Comparison of ENCODE assay signal across 2 cellular contexts in genomic region chr9:123796618-123797484, GRCh38.
TF ChIP-seq lines count a peak whose summit lies in the region.

No MANE protein-coding gene starts in this region.

TF ChIP-seq in liver, 16 proteins besides CTCF, POLR2A, EP300 and RAD21 (continued from another document):
- TF ChIP-seq, protein P1, sequence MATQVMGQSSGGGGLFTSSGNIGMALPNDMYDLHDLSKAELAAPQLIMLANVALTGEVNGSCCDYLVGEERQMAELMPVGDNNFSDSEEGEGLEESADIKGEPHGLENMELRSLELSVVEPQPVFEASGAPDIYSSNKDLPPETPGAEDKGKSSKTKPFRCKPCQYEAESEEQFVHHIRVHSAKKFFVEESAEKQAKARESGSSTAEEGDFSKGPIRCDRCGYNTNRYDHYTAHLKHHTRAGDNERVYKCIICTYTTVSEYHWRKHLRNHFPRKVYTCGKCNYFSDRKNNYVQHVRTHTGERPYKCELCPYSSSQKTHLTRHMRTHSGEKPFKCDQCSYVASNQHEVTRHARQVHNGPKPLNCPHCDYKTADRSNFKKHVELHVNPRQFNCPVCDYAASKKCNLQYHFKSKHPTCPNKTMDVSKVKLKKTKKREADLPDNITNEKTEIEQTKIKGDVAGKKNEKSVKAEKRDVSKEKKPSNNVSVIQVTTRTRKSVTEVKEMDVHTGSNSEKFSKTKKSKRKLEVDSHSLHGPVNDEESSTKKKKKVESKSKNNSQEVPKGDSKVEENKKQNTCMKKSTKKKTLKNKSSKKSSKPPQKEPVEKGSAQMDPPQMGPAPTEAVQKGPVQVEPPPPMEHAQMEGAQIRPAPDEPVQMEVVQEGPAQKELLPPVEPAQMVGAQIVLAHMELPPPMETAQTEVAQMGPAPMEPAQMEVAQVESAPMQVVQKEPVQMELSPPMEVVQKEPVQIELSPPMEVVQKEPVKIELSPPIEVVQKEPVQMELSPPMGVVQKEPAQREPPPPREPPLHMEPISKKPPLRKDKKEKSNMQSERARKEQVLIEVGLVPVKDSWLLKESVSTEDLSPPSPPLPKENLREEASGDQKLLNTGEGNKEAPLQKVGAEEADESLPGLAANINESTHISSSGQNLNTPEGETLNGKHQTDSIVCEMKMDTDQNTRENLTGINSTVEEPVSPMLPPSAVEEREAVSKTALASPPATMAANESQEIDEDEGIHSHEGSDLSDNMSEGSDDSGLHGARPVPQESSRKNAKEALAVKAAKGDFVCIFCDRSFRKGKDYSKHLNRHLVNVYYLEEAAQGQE (IDR thresholded peaks at IDR 0.05): no peak
- TF ChIP-seq, protein P2, sequence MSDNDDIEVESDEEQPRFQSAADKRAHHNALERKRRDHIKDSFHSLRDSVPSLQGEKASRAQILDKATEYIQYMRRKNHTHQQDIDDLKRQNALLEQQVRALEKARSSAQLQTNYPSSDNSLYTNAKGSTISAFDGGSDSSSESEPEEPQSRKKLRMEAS (IDR thresholded peaks at IDR 0.05): no peak
- no peak for TF ChIP-seq HNF4G (IDR thresholded peaks at IDR 0.05)
- no peak for TF ChIP-seq RXRA (IDR thresholded peaks at IDR 0.05)
- no peak for TF ChIP-seq FOXA1 (IDR thresholded peaks at IDR 0.05)
- no peak for TF ChIP-seq YY1 (IDR thresholded peaks at IDR 0.05)
- no peak for TF ChIP-seq HNF4A (conservative IDR thresholded peaks at IDR 0.05)

TF ChIP-seq in HepG2, 621 proteins besides CTCF, POLR2A, EP300 and RAD21 (continued from another document):
- no peak for TF ChIP-seq E2F5 (CRISPR knock-in tag; conservative IDR thresholded peaks at IDR 0.05)
- TF ChIP-seq DNMT1 (CRISPR knock-in tag; IDR thresholded peaks at IDR 0.05): no peak
- TF ChIP-seq ZNF83 (CRISPR knock-in tag; IDR thresholded peaks at IDR 0.05; ENCODE audit: borderline replicate concordance): no peak
TF ChIP-seq in HepG2: peak in this region for 0.
